ENCODE assay signal across 8 cellular contexts in genomic region chr5:158875272-158875679, GRCh38.
DNase-seq lines count a peak whose midpoint lies in the region; ATAC-seq, FAIRE-seq and TF ChIP-seq lines count a peak whose summit lies in the region.

No MANE protein-coding gene starts in this region.

- WGBS in thyroid gland, 2 donors: 59 to 69% methylated on average over 1 of the region's 1 CpG
- 90% methylated on average over 1 of the region's 1 CpG for WGBS in smooth muscle cell (ENCODE audit: low lambda C conversion rate)

- H3F3A ChIP-seq in smooth muscle cell (ENCODE audit: low read depth): no peaks in the 10 kb centered on the region

- H3K9me1 ChIP-seq in keratinocyte (ENCODE audit: control insufficient read depth, extremely low read depth, insufficient read depth, low read length): no peaks in the 10 kb centered on the region

- H3K4me3 ChIP-seq in BLaER1 treated with 17β-estradiol and CSF1 and Interleukin-3, amounts not matched to agents 10 nM and 100 nM: peak overlapping the region in 4 of 10 experiments; percentile 5 to 26 (median 19); a peak in 4 of 20 replicates
- no peak overlapping the region for H3K4me3 ChIP-seq in keratinocyte (ENCODE audit: control insufficient read depth in 2 of 3, extremely low read depth in 1 of 3, insufficient read depth in 2 of 3, low read depth in 1 of 3, low read length in 3 of 3)
- H3K4me3 ChIP-seq in thyroid gland (replicated peaks in 1 of 3): no peak overlapping the region
- no peak overlapping the region for H3K4me3 ChIP-seq in smooth muscle cell

- no peak for TF ChIP-seq POLR2A in thyroid gland (IDR thresholded peaks at IDR 0.05)

- dilution Hi-C loops in keratinocyte (cut with MboI; ENCODE audit: extremely low pct_ligation_motif_present, low sequenced_read_pairs): no loop called here

- H4K20me1 ChIP-seq in BLaER1 treated with 17β-estradiol and CSF1 and Interleukin-3, amounts not matched to agents 10 nM and 100 nM: peaks cover 0 to 100% (median 70%) of the 10 kb centered on the region in 11 experiments; a peak in 14 of 22 replicates
- H4K20me1 ChIP-seq in keratinocyte (ENCODE audit: control insufficient read depth, extremely low read depth, insufficient read depth, low read length) (no peaks in the 10 kb centered on the region), smooth muscle cell (ENCODE audit: low read depth) (no peaks in the 10 kb centered on the region)

- ATAC-seq in GM21717 (IDR thresholded peaks at IDR 0.05; ENCODE audit: unreplicated experiment): peak; percentile 54
- no peak for ATAC-seq in GM19455 (IDR thresholded peaks at IDR 0.05; ENCODE audit: unreplicated experiment)

- intact Hi-C loops in thyroid gland (cut with DNase I): no loop called here

- FAIRE-seq in keratinocyte (lab: Jason Lieb, UNC): no peak

- no peak for DNase-seq in keratinocyte (ENCODE audit: low read depth, low spot score)
- DNase-seq in SKM-1 (lab: John Stamatoyannopoulos, UW; ENCODE audit: unreplicated experiment): no peak
- no peak for DNase-seq in thyroid gland
- no peak for DNase-seq in smooth muscle cell (lab: John Stamatoyannopoulos, UW; ENCODE audit: unreplicated experiment)

- H3K27ac ChIP-seq in BLaER1 treated with 17β-estradiol and CSF1 and Interleukin-3, amounts not matched to agents 10 nM and 100 nM: peak overlapping the region; percentile 7 to 67 (median 55); a peak in 19 of 22 replicates
- H3K27ac ChIP-seq in VCaP: peak overlapping the region; percentile 37
- H3K27ac ChIP-seq in keratinocyte (ENCODE audit: control insufficient read depth, insufficient read depth, low read length): no peak overlapping the region
- peak overlapping the region in 1 of 3 donors; percentile 48 for H3K27ac ChIP-seq in thyroid gland
- no peak overlapping the region for H3K27ac ChIP-seq in smooth muscle cell (ENCODE audit: low read depth)

- H3K36me3 ChIP-seq in BLaER1 treated with 17β-estradiol and CSF1 and Interleukin-3, amounts not matched to agents 10 nM and 100 nM: peaks cover 0 to 92% (median 21%) of the 10 kb centered on the region in 11 experiments; a peak in 12 of 22 replicates
- H3K36me3 ChIP-seq in keratinocyte (ENCODE audit: control insufficient read depth in 2 of 2, extremely low read depth in 1 of 2, insufficient read depth in 2 of 2, low read length in 2 of 2) (no peaks in the 10 kb centered on the region), thyroid gland (no peaks in the 10 kb centered on the region), smooth muscle cell (ENCODE audit: low read depth) (no peaks in the 10 kb centered on the region)

- H3K79me2 ChIP-seq in keratinocyte (ENCODE audit: control insufficient read depth, insufficient read depth, low read length) (no peaks in the 10 kb centered on the region), smooth muscle cell (ENCODE audit: low read depth) (no peaks in the 10 kb centered on the region)

- H2AFZ ChIP-seq in keratinocyte (ENCODE audit: control insufficient read depth, low read length): peak overlapping the region; percentile 7
- H2AFZ ChIP-seq in smooth muscle cell (ENCODE audit: low read depth): no peak overlapping the region

- peaks cover 54 to 100% (median 100%) of the 10 kb centered on the region in 10 experiments for H3K4me1 ChIP-seq in BLaER1 treated with 17β-estradiol and CSF1 and Interleukin-3, amounts not matched to agents 10 nM and 100 nM
- no peaks in the 10 kb centered on the region for H3K4me1 ChIP-seq in keratinocyte (ENCODE audit: control insufficient read depth, extremely low read depth, insufficient read depth, low read length)
- peaks cover 4 to 11% of the 10 kb centered on the region in 2 donors for H3K4me1 ChIP-seq in thyroid gland
- no peaks in the 10 kb centered on the region for H3K4me1 ChIP-seq in smooth muscle cell (ENCODE audit: low read depth)

- peak overlapping the region; percentile 57 to 75 (median 68) for H3K4me2 ChIP-seq in BLaER1 treated with 17β-estradiol and CSF1 and Interleukin-3, amounts not matched to agents 10 nM and 100 nM
- H3K4me2 ChIP-seq in keratinocyte (ENCODE audit: control insufficient read depth, extremely low read depth, insufficient read depth, low read depth, low read length) (peak overlapping the region; percentile 22), smooth muscle cell (no peak overlapping the region)

- no peaks in the 10 kb centered on the region for H3K9me3 ChIP-seq in BLaER1 treated with 17β-estradiol and CSF1 and Interleukin-3, amounts not matched to agents 10 nM and 100 nM (replicated peaks in 1 of 11)
- no peaks in the 10 kb centered on the region for H3K9me3 ChIP-seq in keratinocyte (ENCODE audit: control insufficient read depth, low read depth, low read length)
- no peaks in the 10 kb centered on the region for H3K9me3 ChIP-seq in thyroid gland
- no peaks in the 10 kb centered on the region for H3K9me3 ChIP-seq in smooth muscle cell (replicated peaks; ENCODE audit: low read depth)

- TF ChIP-seq CTCF in VCaP (conservative IDR thresholded peaks at IDR 0.05): no peak
- TF ChIP-seq CTCF in keratinocyte (optimal IDR thresholded peaks at IDR 0.05 in 1 of 3, IDR thresholded peaks at IDR 0.05 in 1 of 3, conservative IDR thresholded peaks at IDR 0.05 in 1 of 3; ENCODE audit: extremely low read depth in 1 of 3, insufficient read depth in 2 of 3, low read length in 3 of 3): no peak
- no peak for TF ChIP-seq CTCF in thyroid gland (IDR thresholded peaks at IDR 0.05)
- no peak for TF ChIP-seq CTCF in smooth muscle cell (IDR thresholded peaks at IDR 0.05; ENCODE audit: borderline replicate concordance, insufficient read depth, poor library complexity, severe bottlenecking)

- peak overlapping the region in 4 of 11 experiments; percentile 3 to 9 (median 8); a peak in 6 of 22 replicates for H3K9ac ChIP-seq in BLaER1 treated with 17β-estradiol and CSF1 and Interleukin-3, amounts not matched to agents 10 nM and 100 nM
- no peak overlapping the region for H3K9ac ChIP-seq in keratinocyte (ENCODE audit: control insufficient read depth, extremely low read depth, insufficient read depth, low read length)
- H3K9ac ChIP-seq in smooth muscle cell (ENCODE audit: low read depth): no peak overlapping the region

- no peaks in the 10 kb centered on the region for H3K27me3 ChIP-seq in BLaER1 treated with 17β-estradiol and CSF1 and Interleukin-3, amounts not matched to agents 10 nM and 100 nM
- H3K27me3 ChIP-seq in keratinocyte (ENCODE audit: control insufficient read depth, extremely low read depth, insufficient read depth, low read length) (no peaks in the 10 kb centered on the region), thyroid gland (no peaks in the 10 kb centered on the region), smooth muscle cell (ENCODE audit: low read depth) (peaks cover 10% of the 10 kb centered on the region)

Comparison
In these comparisons a context has a peak if more than half of its experiments do, and no peak if none do; other contexts are left out.
1. H3K27ac ChIP-seq: peak in BLaER1 treated with 17β-estradiol and CSF1 and Interleukin-3, amounts not matched to agents 10 nM and 100 nM (11 of 11) and VCaP (single experiment); none in keratinocyte (single experiment) and smooth muscle cell (single experiment).